8 cellular contexts compared by ENCODE assay signal in the genomic region with DNA sequence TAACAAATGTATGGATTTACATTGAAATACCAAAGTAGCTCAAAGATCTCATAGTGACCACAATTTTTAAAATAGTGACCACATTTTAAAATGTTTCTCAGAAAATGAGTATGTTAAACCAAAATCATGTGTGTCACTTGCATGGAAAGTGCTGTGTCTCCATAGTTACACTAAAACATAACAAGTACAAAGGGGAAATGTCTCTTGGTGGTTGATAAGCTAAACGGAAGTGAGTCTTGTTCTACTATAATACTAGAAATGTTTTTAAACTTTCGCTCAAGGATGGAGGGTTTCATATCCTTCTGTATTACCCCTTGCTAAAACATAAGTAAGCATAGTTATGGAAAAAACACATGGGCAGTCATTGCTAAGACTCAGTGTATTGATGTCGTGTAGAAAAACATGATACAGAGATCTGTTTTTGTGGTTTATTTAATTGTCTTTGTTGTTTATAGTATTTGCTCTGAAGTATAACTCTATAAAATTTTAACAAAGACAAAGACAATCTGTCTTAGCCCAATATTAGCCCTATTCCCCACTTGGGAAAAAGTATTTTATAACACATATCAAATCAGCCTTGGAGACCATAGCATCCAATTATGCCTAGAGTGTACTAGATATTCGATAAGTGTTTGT. TPM values are rescaled to one million over a fixed set of nuclear protein-coding genes. Genes with fewer than 3 reads are reported as not detected.
DNase-seq lines count a peak whose midpoint lies in the region; ATAC-seq, FAIRE-seq and TF ChIP-seq lines count a peak whose summit lies in the region.

No MANE protein-coding gene starts in this region.

- CTCF ChIA-PET in activated CD8-positive, alpha-beta T cell treated with anti-CD3 and anti-CD28 coated beads for 36 hours (lab: Charles Lee) = interaction anchor here (0.9 to 2.7 kb wide), 11 partner anchors 8 to 208 kb away, joined by 3 to 11 read pairs (median 4); a partner anchor contains a TSS

- WGBS in small intestine, 3 donors = 34 to 62% (median 52%) methylated on average over 4 of the region's 4 CpGs

- H3K4me3 Mint-ChIP-seq in activated CD8-positive, alpha-beta T cell treated with anti-CD3 and anti-CD28 coated beads for 36 hours = peak overlapping the region; percentile 4

- POLR2A ChIA-PET in activated CD8-positive, alpha-beta T cell treated with anti-CD3 and anti-CD28 coated beads for 36 hours (lab: Charles Lee) = interaction anchor here (1.3 to 6.7 kb wide), 6 partner anchors 12 to 52 kb away, joined by 4 to 82 read pairs (median 10); a partner anchor contains a TSS

- no peak for DNase-seq in Right ventricle myocardium inferior (ENCODE audit: missing footprints)
- DNase-seq in cardiac septum (ENCODE audit: low spot score) = no peak
- DNase-seq in activated CD8-positive, alpha-beta T cell treated with anti-CD3 and anti-CD28 coated beads for 36 hours = no peak
- peak; percentile 63 for DNase-seq in small intestine
- DNase-seq in HPDE6-E6E7 (ENCODE audit: extremely low spot score) = no peak
- DNase-seq in RKO (ENCODE audit: low spot score) = no peak
- no peak for DNase-seq in BE2C

- H3K27ac Mint-ChIP-seq in activated CD8-positive, alpha-beta T cell treated with anti-CD3 and anti-CD28 coated beads for 36 hours = peak overlapping the region; percentile 92

- H3K4me3 ChIP-seq in small intestine (ENCODE audit: low read depth in 1 of 2, low read length in 2 of 2) = no peak overlapping the region
- H3K4me3 ChIP-seq in BE2C (ENCODE audit: low read depth, low read length) = no peak overlapping the region

- no peak for TF ChIP-seq CTCF in activated CD8-positive, alpha-beta T cell treated with anti-CD3 and anti-CD28 coated beads for 36 hours (IDR thresholded peaks at IDR 0.05)
- TF ChIP-seq CTCF in BE2C (IDR thresholded peaks at IDR 0.05; ENCODE audit: low read depth, low read length) = no peak

- peaks cover 2% of the 10 kb centered on the region for H3K36me3 Mint-ChIP-seq in activated CD8-positive, alpha-beta T cell treated with anti-CD3 and anti-CD28 coated beads for 36 hours (ENCODE audit: low read depth)

- no peaks in the 10 kb centered on the region for H3K27me3 Mint-ChIP-seq in activated CD8-positive, alpha-beta T cell treated with anti-CD3 and anti-CD28 coated beads for 36 hours

- FAIRE-seq in small intestine (lab: Jason Lieb, UNC) = peak; percentile 15

- peaks cover 6% of the 10 kb centered on the region for H3K9me3 Mint-ChIP-seq in activated CD8-positive, alpha-beta T cell treated with anti-CD3 and anti-CD28 coated beads for 36 hours

- peaks cover 55% of the 10 kb centered on the region for H3K4me1 Mint-ChIP-seq in activated CD8-positive, alpha-beta T cell treated with anti-CD3 and anti-CD28 coated beads for 36 hours (ENCODE audit: low read depth)

- H3K27me3 ChIP-seq in small intestine (ENCODE audit: control insufficient read depth in 2 of 2, insufficient read depth in 2 of 2, low read length in 2 of 2) (no peaks in the 10 kb centered on the region), BE2C (no peaks in the 10 kb centered on the region)

- intact Hi-C loops in Right ventricle myocardium inferior (cut with DNase I) = no loop called here
- intact Hi-C loops in cardiac septum (cut with DNase I) = no loop called here
- intact Hi-C loops in activated CD8-positive, alpha-beta T cell treated with anti-CD3 and anti-CD28 coated beads for 36 hours (cut with micrococcal nuclease) = no loop called here

- H3K9me3 ChIP-seq in small intestine (ENCODE audit: control insufficient read depth, low read depth) = no peaks in the 10 kb centered on the region
- no peaks in the 10 kb centered on the region for H3K9me3 ChIP-seq in BE2C

- H3K4me1 ChIP-seq in small intestine (ENCODE audit: control insufficient read depth in 2 of 2, insufficient read depth in 1 of 2, low read depth in 1 of 2, low read length in 1 of 2) (peaks cover 0 to 2% of the 10 kb centered on the region in 2 donors), BE2C (no peaks in the 10 kb centered on the region; the same call in 1 of the 2 replicates)

- no peaks in the 10 kb centered on the region for H3K36me3 ChIP-seq in small intestine (ENCODE audit: control insufficient read depth in 2 of 2, insufficient read depth in 2 of 2, low read length in 2 of 2)
- no peaks in the 10 kb centered on the region for H3K36me3 ChIP-seq in BE2C

- H3K27ac ChIP-seq in small intestine (ENCODE audit: low read depth in 1 of 2, low read length in 1 of 2) = peak overlapping the region in 1 of 2 donors; percentile 79

- ATAC-seq in Right ventricle myocardium inferior (peak; percentile 31), HG03342 (IDR thresholded peaks at IDR 0.05; ENCODE audit: unreplicated experiment) (peak; percentile 75)
- peak; percentile 85 for ATAC-seq in activated CD8-positive, alpha-beta T cell treated with anti-CD3 and anti-CD28 coated beads for 36 hours

RNA-seq across cellular contexts. Expression of a gene that starts 27.0 kb away (rescaled TPM):
- total RNA-seq in Right ventricle myocardium inferior = 12.7 TPM
- total RNA-seq in cardiac septum = 19.1 TPM
- 10 to 100 TPM; 53.1 to 54.7 TPM for total RNA-seq in activated CD8-positive, alpha-beta T cell treated with anti-CD3 and anti-CD28 coated beads for 36 hours
- polyA plus RNA-seq in small intestine = 1 to 10 TPM; 2.4 to 7.3 (median 5.8) TPM
- polyA plus RNA-seq in BE2C (2012; ENCODE audit: insufficient read depth, insufficient read length, low read depth) = 14.0 TPM

RNA-seq across cellular contexts. Expression of a gene that starts 50.2 kb away (rescaled TPM):
- total RNA-seq in Right ventricle myocardium inferior = 161 TPM
- 147 TPM for total RNA-seq in cardiac septum
- 100 to 1,000 TPM; 106 to 113 TPM for total RNA-seq in activated CD8-positive, alpha-beta T cell treated with anti-CD3 and anti-CD28 coated beads for 36 hours
- polyA plus RNA-seq in small intestine = 100 to 1,000 TPM; 193 to 225 (median 220) TPM
- polyA plus RNA-seq in BE2C (2012; ENCODE audit: insufficient read depth, insufficient read length, low read depth) = 233 TPM

Comparison
In these comparisons a context has a peak if more than half of its experiments do, and no peak if none do; other contexts are left out.
1. ATAC-seq: peak in every context shown above with its lines; median percentile 85 in activated CD8-positive, alpha-beta T cell treated with anti-CD3 and anti-CD28 coated beads for 36 hours; 75 in HG03342; 31 in Right ventricle myocardium inferior.